Comparison of ENCODE assay signal across 8 cellular contexts in genomic region chr1:149886396-149887195, GRCh38. TPM values are rescaled to one million over a fixed set of nuclear protein-coding genes. Genes with fewer than 3 reads are reported as not detected.
DNase-seq lines count a peak whose midpoint lies in the region; ATAC-seq and TF ChIP-seq lines count a peak whose summit lies in the region.

No MANE protein-coding gene starts in this region.

- H3K36me3 ChIP-seq in KOPT-K1 (ENCODE audit: insufficient read depth, low read length) (no peaks in the 10 kb centered on the region), Panc1 (ENCODE audit: control insufficient read depth, insufficient read depth, low read length) (no peaks in the 10 kb centered on the region; the same call in 1 of the 2 replicates), fibroblast of lung (ENCODE audit: control insufficient read depth, insufficient read depth, low read length) (no peaks in the 10 kb centered on the region)

- peak overlapping the region; percentile 84 for H3K9ac ChIP-seq in fibroblast of lung (ENCODE audit: insufficient read depth, low read length)

- no peaks in the 10 kb centered on the region for H3K36me3 Mint-ChIP-seq in activated T-cell treated with anti-CD3 and anti-CD28 coated beads, Interleukin-2, amount 50 U/mL, for 72 hours (ENCODE audit: insufficient read depth in 2 of 2)
- H3K36me3 Mint-ChIP-seq in naive B cell = no peaks in the 10 kb centered on the region
- H3K36me3 Mint-ChIP-seq in stimulated activated effector memory CD8-positive, alpha-beta T cell treated with anti-CD3 and anti-CD28 coated beads, Interleukin-12 subunit alpha, Interleukin-12 subunit beta, amount 100 ng/mL, for 72 hours = no peaks in the 10 kb centered on the region

- TF ChIP-seq CTCF in Panc1 (IDR thresholded peaks at IDR 0.05) (no peak), fibroblast of lung (conservative IDR thresholded peaks at IDR 0.05 in 1 of 2, IDR thresholded peaks at IDR 0.05 in 1 of 2; ENCODE audit: low read depth in 1 of 2, low read length in 2 of 2) (no peak)

- no peaks in the 10 kb centered on the region for H3K9me3 ChIP-seq in KOPT-K1 (ENCODE audit: insufficient read depth, low read length, poor library complexity, severe bottlenecking)
- H3K9me3 ChIP-seq in Panc1 (ENCODE audit: control insufficient read depth, insufficient read depth, low read depth, low read length) = no peaks in the 10 kb centered on the region
- no peaks in the 10 kb centered on the region for H3K9me3 ChIP-seq in fibroblast of lung (ENCODE audit: control insufficient read depth, insufficient read depth, low read depth, low read length)

- H3K4me3 ChIP-seq in Panc1 (ENCODE audit: low read depth in 2 of 2, low read length in 2 of 2) (peak overlapping the region; percentile 91 to 95), fibroblast of lung (replicated peaks in 1 of 4; ENCODE audit: control extremely low read depth in 1 of 4, insufficient read depth in 1 of 4, low read depth in 3 of 4, low read length in 4 of 4) (peak overlapping the region; percentile 69 to 80 (median 74))

- no peaks in the 10 kb centered on the region for H4K20me1 ChIP-seq in fibroblast of lung (ENCODE audit: control insufficient read depth, extremely low read depth, insufficient read depth, low read length)

- CTCF ChIA-PET in Panc1 (lab: Charles Lee) = no interaction called here

- H3K4me3 Mint-ChIP-seq in activated T-cell treated with anti-CD3 and anti-CD28 coated beads, Interleukin-2, amount 50 U/mL, for 72 hours = no peak overlapping the region
- H3K4me3 Mint-ChIP-seq in naive B cell = no peak overlapping the region
- H3K4me3 Mint-ChIP-seq in stimulated activated effector memory CD8-positive, alpha-beta T cell treated with anti-CD3 and anti-CD28 coated beads, Interleukin-12 subunit alpha, Interleukin-12 subunit beta, amount 100 ng/mL, for 72 hours = no peak overlapping the region

- peak; percentile 97 for DNase-seq in DMS79 treated with DMSO at 0.1 percent for 48 hours (lab: John Stamatoyannopoulos, UW)
- DNase-seq in Panc1 (ENCODE audit: low read depth, low spot score) = peak; percentile 99
- peak; percentile 92 to 94 for DNase-seq in activated T-cell treated with anti-CD3 and anti-CD28 coated beads, Interleukin-2, amount 50 U/mL, for 72 hours
- DNase-seq in fibroblast of lung (ENCODE audit: low read depth in 2 of 2) = peak; percentile 99 to 100
- peak; percentile 92 for DNase-seq in naive B cell
- peak; percentile 76 to 97 for DNase-seq in stimulated activated effector memory CD8-positive, alpha-beta T cell treated with anti-CD3 and anti-CD28 coated beads, Interleukin-12 subunit alpha, Interleukin-12 subunit beta, amount 100 ng/mL, for 72 hours (ENCODE audit: low spot score in 2 of 2)

- H2AFZ ChIP-seq in fibroblast of lung (ENCODE audit: low read length) = no peak overlapping the region

- ATAC-seq in GM21825 (IDR thresholded peaks at IDR 0.05; ENCODE audit: unreplicated experiment) (peak; percentile 55), Panc1 (peak; percentile 79), naive B cell (ENCODE audit: low read depth in 2 of 2) (peak; percentile 66 to 67)
- ATAC-seq in activated T-cell treated with anti-CD3 and anti-CD28 coated beads, Interleukin-2, amount 50 U/mL, for 72 hours (replicated peaks in 1 of 2) = peak; percentile 56 to 58
- peak; percentile 78 for ATAC-seq in stimulated activated effector memory CD8-positive, alpha-beta T cell treated with anti-CD3 and anti-CD28 coated beads, Interleukin-12 subunit alpha, Interleukin-12 subunit beta, amount 100 ng/mL, for 72 hours

- BruUV-seq in Panc1 (replicated peaks; lab: Mats Ljungman, UMichigan) = TSS peak; percentile 99

- peaks cover 10% of the 10 kb centered on the region for H3K4me1 Mint-ChIP-seq in activated T-cell treated with anti-CD3 and anti-CD28 coated beads, Interleukin-2, amount 50 U/mL, for 72 hours (ENCODE audit: low read depth)
- H3K4me1 Mint-ChIP-seq in naive B cell = peaks cover 6 to 18% (median 8%) of the 10 kb centered on the region in 3 donors
- peaks cover 6% of the 10 kb centered on the region for H3K4me1 Mint-ChIP-seq in stimulated activated effector memory CD8-positive, alpha-beta T cell treated with anti-CD3 and anti-CD28 coated beads, Interleukin-12 subunit alpha, Interleukin-12 subunit beta, amount 100 ng/mL, for 72 hours

- H3K27ac Mint-ChIP-seq in activated T-cell treated with anti-CD3 and anti-CD28 coated beads, Interleukin-2, amount 50 U/mL, for 72 hours = no peak overlapping the region
- H3K27ac Mint-ChIP-seq in naive B cell = no peak overlapping the region
- no peak overlapping the region for H3K27ac Mint-ChIP-seq in stimulated activated effector memory CD8-positive, alpha-beta T cell treated with anti-CD3 and anti-CD28 coated beads, Interleukin-12 subunit alpha, Interleukin-12 subunit beta, amount 100 ng/mL, for 72 hours

- H3K4me1 ChIP-seq in Panc1 (ENCODE audit: control insufficient read depth, insufficient read depth, low read length) (peaks cover 15% of the 10 kb centered on the region), fibroblast of lung (ENCODE audit: control insufficient read depth, extremely low read depth, insufficient read depth, low read length) (peaks cover 5% of the 10 kb centered on the region)

- peak overlapping the region; percentile 93 for H3K27ac ChIP-seq in KOPT-K1 (ENCODE audit: low read depth, low read length, poor library complexity, severe bottlenecking)
- peak overlapping the region; percentile 99 for H3K27ac ChIP-seq in Panc1 (ENCODE audit: low read length)
- peak overlapping the region; percentile 98 for H3K27ac ChIP-seq in fibroblast of lung (ENCODE audit: insufficient read depth, low read length)

- H3K9me3 Mint-ChIP-seq in activated T-cell treated with anti-CD3 and anti-CD28 coated beads, Interleukin-2, amount 50 U/mL, for 72 hours = no peaks in the 10 kb centered on the region
- H3K9me3 Mint-ChIP-seq in naive B cell = peaks cover 0 to 3% (median 0%) of the 10 kb centered on the region in 7 donors
- H3K9me3 Mint-ChIP-seq in stimulated activated effector memory CD8-positive, alpha-beta T cell treated with anti-CD3 and anti-CD28 coated beads, Interleukin-12 subunit alpha, Interleukin-12 subunit beta, amount 100 ng/mL, for 72 hours = no peaks in the 10 kb centered on the region

- in situ Hi-C loops in Panc1 (cut with HindIII; ENCODE audit: low pct_unique_long_range_greater_than_20kb, low sequenced_read_pairs) = no loop called here

- POLR2A ChIA-PET in Panc1 (lab: Charles Lee) = interaction anchor here (0.6 to 1.1 kb wide), 2 partner anchors 33 to 282 kb away, joined by 3 to 5 read pairs; no protein-coding TSS in a partner anchor

- intact Hi-C loops in Panc1 (cut with micrococcal nuclease; ENCODE audit: unreplicated experiment) = no loop called here

- H3K27me3 ChIP-seq in Panc1 (ENCODE audit: control insufficient read depth, insufficient read depth, low read length) (no peaks in the 10 kb centered on the region), fibroblast of lung (ENCODE audit: control insufficient read depth, insufficient read depth, low read length) (no peaks in the 10 kb centered on the region)

- H3K27me3 Mint-ChIP-seq in activated T-cell treated with anti-CD3 and anti-CD28 coated beads, Interleukin-2, amount 50 U/mL, for 72 hours (ENCODE audit: low read depth) = no peaks in the 10 kb centered on the region
- no peaks in the 10 kb centered on the region for H3K27me3 Mint-ChIP-seq in naive B cell

- peaks cover 3% of the 10 kb centered on the region for H3K79me2 ChIP-seq in fibroblast of lung (ENCODE audit: control insufficient read depth, insufficient read depth, low read length)

- peak overlapping the region; percentile 96 for H3K4me2 ChIP-seq in fibroblast of lung (ENCODE audit: extremely low read depth, insufficient read depth, low read length)

RNA-seq across cellular contexts. Expression of gene BOLA1, which starts 12.8 kb away (rescaled TPM):
- total RNA-seq in Panc1 (2021; ENCODE audit: unreplicated experiment) (14.6 TPM), fibroblast of lung (10.0 and 12.4 TPM in 2 replicates)
- 21.1 TPM for polyA plus RNA-seq in Panc1 (2012; ENCODE audit: insufficient read length)
- total RNA-seq in activated T-cell treated with anti-CD3 and anti-CD28 coated beads, Interleukin-2, amount 50 U/mL, for 72 hours = 10 to 100 TPM; 26.9 to 29.4 TPM
- polyA plus RNA-seq in fibroblast of lung (6.4 and 7.0 TPM in 2 replicates), naive B cell (ENCODE audit: low read depth in 6 of 6) (10 to 100 TPM; 19.2 to 37.0 (median 28.0) TPM)
- polyA plus RNA-seq in fibroblast of lung (2012) = 9.2 and 12.2 TPM in 2 replicates
- polyA minus RNA-seq in fibroblast of lung (ENCODE audit: low replicate concordance) = 0.71 and 0.93 TPM in 2 replicates

RNA-seq across cellular contexts. Expression of gene SV2A, which starts 31.0 kb away (rescaled TPM):
- total RNA-seq in Panc1 (2021; ENCODE audit: unreplicated experiment) (2.9 TPM), fibroblast of lung (17.5 and 39.6 TPM in 2 replicates)
- polyA plus RNA-seq in Panc1 (2012; ENCODE audit: insufficient read length) = 4.4 TPM
- total RNA-seq in activated T-cell treated with anti-CD3 and anti-CD28 coated beads, Interleukin-2, amount 50 U/mL, for 72 hours = 10 to 100 TPM; 13.0 to 14.8 TPM
- polyA plus RNA-seq in fibroblast of lung (26.8 and 35.8 TPM in 2 replicates), naive B cell (ENCODE audit: low read depth in 6 of 6) (not detected)
- 27.8 and 38.7 TPM in 2 replicates for polyA plus RNA-seq in fibroblast of lung (2012)
- polyA minus RNA-seq in fibroblast of lung (ENCODE audit: low replicate concordance) = 84.9 and 114 TPM in 2 replicates

RNA-seq across cellular contexts. Expression of gene SF3B4, which starts 41.0 kb away (rescaled TPM):
- total RNA-seq in Panc1 (2021; ENCODE audit: unreplicated experiment) (120 TPM), fibroblast of lung (8.0 and 9.9 TPM in 2 replicates)
- polyA plus RNA-seq in Panc1 (2012; ENCODE audit: insufficient read length) = 98.8 TPM
- total RNA-seq in activated T-cell treated with anti-CD3 and anti-CD28 coated beads, Interleukin-2, amount 50 U/mL, for 72 hours = 10 to 100 TPM; 59.7 to 74.4 TPM
- polyA plus RNA-seq in fibroblast of lung (29.9 and 41.2 TPM in 2 replicates), naive B cell (ENCODE audit: low read depth in 6 of 6) (100 to 1,000 TPM in 2 of 6 donors, 10 to 100 TPM in 4; 78.6 to 115 (median 89.4) TPM)
- 48.4 and 79.5 TPM in 2 replicates for polyA plus RNA-seq in fibroblast of lung (2012)
- 84.0 and 88.2 TPM in 2 replicates for polyA minus RNA-seq in fibroblast of lung (ENCODE audit: low replicate concordance)

RNA-seq across cellular contexts. Expression of gene MTMR11, which starts 50.1 kb away (rescaled TPM):
- total RNA-seq in Panc1 (2021; ENCODE audit: unreplicated experiment) = 12.0 TPM
- 9.4 TPM for polyA plus RNA-seq in Panc1 (2012; ENCODE audit: insufficient read length)
- total RNA-seq in activated T-cell treated with anti-CD3 and anti-CD28 coated beads, Interleukin-2, amount 50 U/mL, for 72 hours = 1 to 10 TPM; 6.9 to 9.2 TPM
- total RNA-seq in fibroblast of lung = 5.6 and 14.0 TPM in 2 replicates
- 14.5 and 17.5 TPM in 2 replicates for polyA plus RNA-seq in fibroblast of lung
- 9.8 and 11.7 TPM in 2 replicates for polyA plus RNA-seq in fibroblast of lung (2012)
- polyA minus RNA-seq in fibroblast of lung (ENCODE audit: low replicate concordance) = 24.2 and 42.0 TPM in 2 replicates
- under 1 TPM in 1 of 6 donors, not detected in 5; 0.45 TPM for polyA plus RNA-seq in naive B cell (ENCODE audit: low read depth in 6 of 6)

Comparison
In these comparisons a context has a peak if more than half of its experiments do, and no peak if none do; other contexts are left out.
1. Peak in every context shown above with its lines: DNase-seq, ATAC-seq, H3K4me3 ChIP-seq and H3K27ac ChIP-seq.